Comparison of ENCODE assay signal across 8 cellular contexts in the genomic region with DNA sequence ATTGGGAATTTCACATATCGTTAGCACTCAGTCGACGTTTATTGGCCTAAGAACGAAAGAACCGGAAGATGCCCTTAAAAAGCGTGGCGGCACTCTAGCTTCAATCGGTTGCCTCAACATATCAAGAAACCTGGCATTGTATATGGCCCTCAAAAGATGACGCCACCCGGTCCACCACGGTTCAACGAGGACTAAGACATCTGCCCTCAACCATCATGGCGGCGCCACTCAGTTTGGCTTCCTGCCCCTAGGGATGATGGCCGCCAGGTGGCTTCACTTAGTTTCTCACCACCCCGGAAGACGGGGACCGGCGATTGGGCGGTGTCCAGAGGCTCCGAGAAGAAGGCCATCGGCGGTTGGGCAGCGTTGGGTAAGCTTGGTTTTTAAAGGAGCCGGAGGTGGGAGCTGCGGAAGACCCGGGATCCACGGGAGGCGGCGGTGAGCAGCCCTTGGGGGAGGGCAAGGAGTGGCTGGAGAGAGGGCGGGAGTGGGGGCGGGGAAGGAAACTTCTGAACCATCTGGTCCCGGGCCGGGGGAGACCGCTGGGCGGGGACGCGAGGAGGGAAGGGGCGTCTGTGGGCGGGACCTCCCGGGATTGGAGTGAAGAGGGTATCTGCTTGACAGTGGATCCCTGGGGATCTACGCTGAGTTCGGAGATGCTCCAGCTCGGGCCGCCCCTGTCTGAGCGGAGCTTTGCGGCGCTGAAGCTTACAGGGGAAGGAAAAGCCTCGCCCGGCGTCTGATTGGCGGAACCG. TPM values are rescaled to one million over a fixed set of nuclear protein-coding genes. Genes with fewer than 3 reads are reported as not detected.
DNase-seq lines count a peak whose midpoint lies in the region; ATAC-seq lines count a peak whose summit lies in the region.

A gene (plus strand): TSS at position 592 of the 755 bp plus-strand sequence. CDS start 686 bp downstream, outside the sequence.

- ATAC-seq in GM21529 (IDR thresholded peaks at IDR 0.05; ENCODE audit: unreplicated experiment) = peak; percentile 76

- peak within 1 kb of the TSS; percentile 90 to 100 (median 98) for H3K4me3 Mint-ChIP-seq in IgD-negative memory B cell

- no peaks in the 10 kb centered on the region for H3K9me3 Mint-ChIP-seq in IgD-negative memory B cell

- no peaks in the 10 kb centered on the region for H3K27me3 Mint-ChIP-seq in IgD-negative memory B cell

- H3K36me3 Mint-ChIP-seq in IgD-negative memory B cell = peaks cover 2% of the 10 kb centered on the region

- DNase-seq in DMS 273 (lab: John Stamatoyannopoulos, UW; ENCODE audit: unreplicated experiment) (peak; percentile 100), OCI-M2 (lab: John Stamatoyannopoulos, UW; ENCODE audit: unreplicated experiment) (peak; percentile 74), activated T-cell treated with anti-CD3 and anti-CD28 coated beads for 4 hours (peak; percentile 95), epidermal melanocyte (ENCODE audit: insufficient read length, low spot score) (peak; percentile 92), middle frontal gyrus (ENCODE audit: extremely low spot score, low spot score) (peak; percentile 99)
- DNase-seq in stimulated activated CD8-positive, alpha-beta memory T cell treated with anti-CD3 and anti-CD28 coated beads, Interleukin-2, amount 100 ng/mL, for 48 hours (ENCODE audit: low read depth in 2 of 2) = peak; percentile 95 to 98

- H3K4me1 Mint-ChIP-seq in IgD-negative memory B cell = peaks cover 7 to 15% (median 14%) of the 10 kb centered on the region in 3 donors

- H3K27ac Mint-ChIP-seq in IgD-negative memory B cell = peak within 1 kb of the TSS; percentile 93 to 98 (median 96)

RNA-seq across cellular contexts. Expression of the gene that starts here (rescaled TPM):
- 27.6 TPM for polyA plus RNA-seq in IgD-negative memory B cell

Comparison
In these comparisons a context has a peak if more than half of its experiments do, and no peak if none do; other contexts are left out.
1. Peak in every context shown above with its lines: DNase-seq and ATAC-seq.